Comparison of ENCODE assay signal across 8 cellular contexts in the genomic region with DNA sequence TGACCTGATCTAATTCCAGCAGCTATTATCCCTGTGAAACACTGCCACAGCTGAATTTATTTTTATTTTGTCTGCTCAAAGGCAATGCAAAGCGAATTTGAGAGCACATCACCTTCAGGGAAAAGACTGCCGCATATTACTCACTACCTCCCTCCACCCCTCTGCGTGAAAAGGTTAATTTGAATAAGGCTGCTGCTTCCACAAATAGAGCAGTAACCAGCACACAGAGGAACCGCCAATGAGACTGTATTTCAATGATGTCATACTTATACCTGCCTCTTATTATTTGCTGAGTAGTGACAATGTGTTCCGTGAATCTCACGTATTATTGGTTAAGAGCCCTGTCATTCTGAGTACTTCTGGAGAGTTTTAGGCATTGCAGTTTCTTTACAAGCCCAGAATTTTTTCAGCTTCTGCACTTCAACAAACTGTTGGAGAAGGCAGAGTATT.
DNase-seq lines count a peak whose midpoint lies in the region; ATAC-seq and TF ChIP-seq lines count a peak whose summit lies in the region.

No MANE protein-coding gene starts in this region.

- no peaks in the 10 kb centered on the region for H3K79me2 ChIP-seq in osteoblast (ENCODE audit: insufficient read depth, low read length)

- H3K4me1 Mint-ChIP-seq in activated T-helper 2 cell treated with anti-CD3 and anti-CD28 coated beads, Interferon-gamma antibody, Interleukin-2, Interleukin-4, amounts not matched to agents 10 μg/mL and 5 μg/mL and 100 μg/mL, durations not matched to agents 14 hours and 24 hours and 36 hours (ENCODE audit: low read depth) = peaks cover 31% of the 10 kb centered on the region

- DNase-seq in AG09309 (ENCODE audit: low read depth) (peak; percentile 79), NCI-H345 (lab: John Stamatoyannopoulos, UW) (peak; percentile 95), osteoblast (ENCODE audit: insufficient read length, low spot score, missing footprints) (peak; percentile 68), tibial nerve (ENCODE audit: low spot score in 2 of 2) (no peak)
- DNase-seq in activated T-helper 2 cell treated with anti-CD3 and anti-CD28 coated beads, Interferon-gamma antibody, Interleukin-2, Interleukin-4, amounts not matched to agents 10 μg/mL and 5 μg/mL and 100 μg/mL, durations not matched to agents 14 hours and 24 hours and 36 hours (ENCODE audit: low spot score) = peak; percentile 24

- H3K27me3 ChIP-seq in gastroesophageal sphincter (no peaks in the 10 kb centered on the region), osteoblast (ENCODE audit: insufficient read depth, low read length) (no peaks in the 10 kb centered on the region), tibial nerve (no peaks in the 10 kb centered on the region)

- H2AFZ ChIP-seq in osteoblast (ENCODE audit: low read length) = peak overlapping the region; percentile 61

- ATAC-seq in GM18868 (IDR thresholded peaks at IDR 0.05; ENCODE audit: unreplicated experiment) (peak; percentile 55), HG03060 (IDR thresholded peaks at IDR 0.05; ENCODE audit: low read depth, unreplicated experiment) (peak; percentile 70), gastroesophageal sphincter (peak; percentile 93)

- H4K20me1 ChIP-seq in osteoblast (ENCODE audit: insufficient read depth, low read length) = no peaks in the 10 kb centered on the region

- TF ChIP-seq CTCF in AG09309 (IDR thresholded peaks at IDR 0.05; ENCODE audit: control insufficient read depth, insufficient read depth, low read depth, low read length, missing control alignments) (no peak), gastroesophageal sphincter (IDR thresholded peaks at IDR 0.05) (peak in 2 of 4 experiments; percentile 15 to 35), osteoblast (IDR thresholded peaks at IDR 0.05; ENCODE audit: extremely low read depth, low read depth, low read length) (no peak), tibial nerve (IDR thresholded peaks at IDR 0.05) (no peak)

- H3K4me1 ChIP-seq in gastroesophageal sphincter (peaks cover 6 to 48% (median 8%) of the 10 kb centered on the region in 3 donors), osteoblast (ENCODE audit: insufficient read depth, low read length) (peaks cover 29% of the 10 kb centered on the region), tibial nerve (peaks cover 0 to 42% (median 19%) of the 10 kb centered on the region in 4 donors)

- H3K9me3 ChIP-seq in gastroesophageal sphincter = no peaks in the 10 kb centered on the region
- H3K9me3 ChIP-seq in osteoblast (ENCODE audit: low read depth, low read length) = no peaks in the 10 kb centered on the region
- H3K9me3 ChIP-seq in tibial nerve = no peaks in the 10 kb centered on the region

- 8 to 25% methylated on average over 6 of the region's 6 CpGs for WGBS in gastroesophageal sphincter (ENCODE audit: low coverage in 1 of 2), 2 donors
- 42 to 43% methylated on average over 6 of the region's 6 CpGs for WGBS in tibial nerve, 2 donors

- peaks cover 15% of the 10 kb centered on the region for H3K27me3 Mint-ChIP-seq in activated T-helper 2 cell treated with anti-CD3 and anti-CD28 coated beads, Interferon-gamma antibody, Interleukin-2, Interleukin-4, amounts not matched to agents 10 μg/mL and 5 μg/mL and 100 μg/mL, durations not matched to agents 14 hours and 24 hours and 36 hours (ENCODE audit: low read depth)

- peak overlapping the region; percentile 76 for H3K4me2 ChIP-seq in osteoblast (ENCODE audit: insufficient read depth, low read length)

- intact Hi-C loops in activated T-helper 2 cell treated with anti-CD3 and anti-CD28 coated beads, Interferon-gamma antibody, Interleukin-2, Interleukin-4, amounts not matched to agents 10 μg/mL and 5 μg/mL and 100 μg/mL, durations not matched to agents 14 hours and 24 hours and 36 hours (cut with micrococcal nuclease) = no loop called here

- H3K4me3 Mint-ChIP-seq in activated T-helper 2 cell treated with anti-CD3 and anti-CD28 coated beads, Interferon-gamma antibody, Interleukin-2, Interleukin-4, amounts not matched to agents 10 μg/mL and 5 μg/mL and 100 μg/mL, durations not matched to agents 14 hours and 24 hours and 36 hours (ENCODE audit: low read depth) = no peak overlapping the region

- peak overlapping the region in 3 of 4 donors; percentile 62 to 74 (median 72) for H3K27ac ChIP-seq in gastroesophageal sphincter
- peak overlapping the region; percentile 31 for H3K27ac ChIP-seq in osteoblast (ENCODE audit: low read depth, low read length)
- H3K27ac ChIP-seq in tibial nerve = no peak overlapping the region

- no peak overlapping the region for H3K27ac Mint-ChIP-seq in activated T-helper 2 cell treated with anti-CD3 and anti-CD28 coated beads, Interferon-gamma antibody, Interleukin-2, Interleukin-4, amounts not matched to agents 10 μg/mL and 5 μg/mL and 100 μg/mL, durations not matched to agents 14 hours and 24 hours and 36 hours

- TF ChIP-seq EP300 in gastroesophageal sphincter (IDR thresholded peaks at IDR 0.05) (no peak), tibial nerve (IDR thresholded peaks at IDR 0.05) (no peak)

- no peak for TF ChIP-seq POLR2A in gastroesophageal sphincter (IDR thresholded peaks at IDR 0.05)
- no peak for TF ChIP-seq POLR2A in tibial nerve (IDR thresholded peaks at IDR 0.05)

- no peaks in the 10 kb centered on the region for H3K36me3 Mint-ChIP-seq in activated T-helper 2 cell treated with anti-CD3 and anti-CD28 coated beads, Interferon-gamma antibody, Interleukin-2, Interleukin-4, amounts not matched to agents 10 μg/mL and 5 μg/mL and 100 μg/mL, durations not matched to agents 14 hours and 24 hours and 36 hours (ENCODE audit: low read depth)

- H3K36me3 ChIP-seq in gastroesophageal sphincter = no peaks in the 10 kb centered on the region
- H3K36me3 ChIP-seq in osteoblast (ENCODE audit: insufficient read depth, low read length) = no peaks in the 10 kb centered on the region
- no peaks in the 10 kb centered on the region for H3K36me3 ChIP-seq in tibial nerve

- no peaks in the 10 kb centered on the region for H3K9me3 Mint-ChIP-seq in activated T-helper 2 cell treated with anti-CD3 and anti-CD28 coated beads, Interferon-gamma antibody, Interleukin-2, Interleukin-4, amounts not matched to agents 10 μg/mL and 5 μg/mL and 100 μg/mL, durations not matched to agents 14 hours and 24 hours and 36 hours

- H3K4me3 ChIP-seq in AG09309 (ENCODE audit: control insufficient read depth, low read depth, low read length) (no peak overlapping the region; the same call in 1 of the 2 replicates), gastroesophageal sphincter (peak overlapping the region; percentile 20 to 23), osteoblast (ENCODE audit: insufficient read depth, low read length) (peak overlapping the region; percentile 30), tibial nerve (no peak overlapping the region)

Comparison
In these comparisons a context has a peak if more than half of its experiments do, and no peak if none do; other contexts are left out.
1. DNase-seq: peak in AG09309 (single experiment), NCI-H345 (single experiment), activated T-helper 2 cell treated with anti-CD3 and anti-CD28 coated beads, Interferon-gamma antibody, Interleukin-2, Interleukin-4, amounts not matched to agents 10 μg/mL and 5 μg/mL and 100 μg/mL, durations not matched to agents 14 hours and 24 hours and 36 hours (single experiment) and osteoblast (single experiment); none in tibial nerve (0 of 2).
2. H3K4me3 ChIP-seq: peak in gastroesophageal sphincter (2 of 2) and osteoblast (single experiment); none in AG09309 (single experiment) and tibial nerve (0 of 4).
3. H3K27ac ChIP-seq: peak in gastroesophageal sphincter (3 of 4) and osteoblast (single experiment); none in tibial nerve (0 of 4).
4. Peak in every context shown above with its lines, with median percentiles within 50 percentile points of each other: ATAC-seq.